ENCODE assay signal across 9 cellular contexts in genomic region chr12:2284857-2285256, GRCh38.
DNase-seq lines count a peak whose midpoint lies in the region; ATAC-seq and TF ChIP-seq lines count a peak whose summit lies in the region.
"Had no signal": no experiment of that assay in that cellular context is flagged by ENCODE, and none has a peak within 500 bp of the region (broad histone marks: within the 10 kb centered on the region; RNA-seq: fewer than 3 reads in every experiment).

No MANE protein-coding gene starts in this region.

- peaks cover 15% of the 10 kb centered on the region for H3K27me3 Mint-ChIP-seq in stimulated activated naive CD8-positive, alpha-beta T cell treated with anti-CD3 and anti-CD28 coated beads, Interleukin-15, amount 100 ng/mL, for 72 hours

- H3K4me1 Mint-ChIP-seq in stimulated activated naive CD8-positive, alpha-beta T cell treated with anti-CD3 and anti-CD28 coated beads, Interleukin-15, amount 100 ng/mL, for 72 hours, result peaks cover 15% of the 10 kb centered on the region

- DNase-seq in DMS53 (lab: John Stamatoyannopoulos, UW) (peak; percentile 74), DMS53 treated with DMSO at 0.1 percent for 48 hours (lab: John Stamatoyannopoulos, UW; ENCODE audit: unreplicated experiment) (no peak), KBM-7 (peak; percentile 90), cerebellar cortex (ENCODE audit: low spot score) (peak; percentile 73), left lobe of liver (ENCODE audit: low spot score) (peak; percentile 57)
- peak; percentile 35 to 39 for DNase-seq in stimulated activated naive CD8-positive, alpha-beta T cell treated with anti-CD3 and anti-CD28 coated beads, Interleukin-15, amount 100 ng/mL, for 72 hours

- peaks cover 12 to 17% of the 10 kb centered on the region in 2 donors for H3K9me3 Mint-ChIP-seq in stimulated activated naive CD8-positive, alpha-beta T cell treated with anti-CD3 and anti-CD28 coated beads, Interleukin-15, amount 100 ng/mL, for 72 hours

- ATAC-seq in left lobe of liver (peak; percentile 94), HG03432 (IDR thresholded peaks at IDR 0.05; ENCODE audit: unreplicated experiment) (no peak)
- ATAC-seq in stimulated activated naive CD8-positive, alpha-beta T cell treated with anti-CD3 and anti-CD28 coated beads, Interleukin-15, amount 100 ng/mL, for 72 hours, result peak; percentile 76

- H3K27ac Mint-ChIP-seq in stimulated activated naive CD8-positive, alpha-beta T cell treated with anti-CD3 and anti-CD28 coated beads, Interleukin-15, amount 100 ng/mL, for 72 hours, result no peak overlapping the region
- H3K27ac Mint-ChIP-seq: activated naive CD8-positive, alpha-beta T cell had no signal

- H3K4me3 Mint-ChIP-seq in stimulated activated naive CD8-positive, alpha-beta T cell treated with anti-CD3 and anti-CD28 coated beads, Interleukin-15, amount 100 ng/mL, for 72 hours, result no peak overlapping the region
- H3K4me3 Mint-ChIP-seq: activated naive CD8-positive, alpha-beta T cell had no signal

- in situ Hi-C loops in KBM-7 (cut with MboI; ENCODE audit: low pct_unique_long_range_greater_than_20kb, low sequenced_read_pairs), result no loop called here

TF ChIP-seq in PFSK-1, 5 proteins besides CTCF, POLR2A, EP300 and RAD21:
- TF ChIP-seq REST (IDR thresholded peaks at IDR 0.05; ENCODE audit: insufficient read depth in 1 of 2, low read depth in 2 of 2, low read length in 2 of 2) (no peak), SIN3A (IDR thresholded peaks at IDR 0.05; ENCODE audit: borderline replicate concordance, insufficient read depth, low read length) (no peak), FOXP2 (optimal IDR thresholded peaks at IDR 0.05; ENCODE audit: borderline replicate concordance, extremely low read depth, extremely low read length, insufficient read depth) (peak; percentile 16)
